ENCODE assay signal across 24 cellular contexts in the genomic region with DNA sequence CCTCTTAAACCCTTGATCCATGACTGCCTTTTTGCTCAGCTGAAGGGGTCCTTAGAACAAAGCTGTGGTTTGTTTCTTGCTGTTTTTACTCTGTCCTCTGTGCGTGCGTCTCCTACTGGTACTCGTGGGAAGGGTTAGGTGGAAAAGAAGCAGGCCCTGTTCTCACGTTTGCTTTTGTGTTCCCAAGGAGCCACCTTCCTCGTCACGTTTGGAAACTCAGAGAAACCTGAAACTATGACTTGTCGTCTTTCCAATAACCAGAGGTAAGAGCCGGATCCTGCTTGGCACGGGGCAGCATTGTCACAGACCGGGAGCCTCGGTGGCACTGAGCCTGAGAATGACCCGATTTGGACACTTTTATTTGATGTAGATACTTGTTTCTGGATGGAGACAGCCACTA. TPM values are rescaled to one million over a fixed set of nuclear protein-coding genes. Genes with fewer than 3 reads are reported as not detected.
DNase-seq lines count a peak whose midpoint lies in the region; ATAC-seq and TF ChIP-seq lines count a peak whose summit lies in the region.
"Had no signal": no experiment of that assay in that cellular context is flagged by ENCODE, and none has a peak within 500 bp of the region (broad histone marks: within the 10 kb centered on the region; RNA-seq: fewer than 3 reads in every experiment).

No MANE protein-coding gene starts in this region.

- H3K27ac Mint-ChIP-seq in brain = peak overlapping the region in 3 of 5 experiments; percentile 21 to 46 (median 40)
- peak overlapping the region; percentile 49 for H3K27ac Mint-ChIP-seq in type B pancreatic cell
- H3K27ac Mint-ChIP-seq in CD8-positive, alpha-beta T cell = no peak overlapping the region
- H3K27ac Mint-ChIP-seq: activated B cell treated with CpG ODN at 0.5 μM for 24 hours; activated naive CD8-positive, alpha-beta T cell; stimulated activated naive CD8-positive, alpha-beta T cell treated with anti-CD3 and anti-CD28 coated beads, Interleukin-15, Interleukin-2, amounts not matched to agents 100 ng/mL and 50 ng/mL, for 24 hours; T-helper 1 cell treated with Interleukin-12 subunit alpha and Interleukin-12 subunit beta and Interleukin-4 antibody, amounts not matched to agents 30 μg/mL and 1 μg/mL, for 36 hours had no signal

- peaks cover 46% of the 10 kb centered on the region for H3K36me3 ChIP-seq in left ventricle myocardium inferior
- H3K36me3 ChIP-seq in mucosa of descending colon (ENCODE audit: low read depth) = peaks cover 3% of the 10 kb centered on the region
- peaks cover 13% of the 10 kb centered on the region for H3K36me3 ChIP-seq in CD8-positive, alpha-beta T cell (ENCODE audit: insufficient read depth, low read length)
- H3K36me3 ChIP-seq: ovary, uterus had no signal

- H3K27ac ChIP-seq in left ventricle myocardium inferior (replicated peaks) = no peak overlapping the region
- no peak overlapping the region for H3K27ac ChIP-seq in CD8-positive, alpha-beta T cell (ENCODE audit: low read depth, low read length)
- H3K27ac ChIP-seq: A549, brain microvascular endothelial cell, GM23248, KMS-11, ovary, PC-9, SJCRH30, uterus had no signal

- intact Hi-C loops in Right ventricle myocardium superior (cut with DNase I) = no loop called here
- intact Hi-C loops in left ventricle myocardium inferior (cut with micrococcal nuclease) = no loop called here
- intact Hi-C loops in mucosa of descending colon (cut with DNase I, micrococcal nuclease) = no loop called here
- intact Hi-C loops in CD8-positive, alpha-beta T cell (cut with DNase I, micrococcal nuclease) = no loop called here

- no peak overlapping the region for H3K4me3 Mint-ChIP-seq in brain
- H3K4me3 Mint-ChIP-seq in type B pancreatic cell = no peak overlapping the region
- H3K4me3 Mint-ChIP-seq in CD8-positive, alpha-beta T cell = no peak overlapping the region
- H3K4me3 Mint-ChIP-seq: activated B cell treated with CpG ODN at 0.5 μM for 24 hours; activated naive CD8-positive, alpha-beta T cell; naive B cell; stimulated activated naive CD8-positive, alpha-beta T cell treated with anti-CD3 and anti-CD28 coated beads, Interleukin-15, Interleukin-2, amounts not matched to agents 100 ng/mL and 50 ng/mL, for 24 hours; T-helper 1 cell treated with Interleukin-12 subunit alpha and Interleukin-12 subunit beta and Interleukin-4 antibody, amounts not matched to agents 30 μg/mL and 1 μg/mL, for 36 hours had no signal

- DNase-seq in Right ventricle myocardium superior (peak; percentile 26), left ventricle myocardium inferior (no peak), mucosa of descending colon (peak in 2 of 3 donors; percentile 4 to 10), type B pancreatic cell (ENCODE audit: extremely low spot score, unreplicated experiment) (no peak)
- DNase-seq in CD8-positive, alpha-beta T cell = no peak
- no peak for DNase-seq in stimulated activated naive CD8-positive, alpha-beta T cell treated with anti-CD3 and anti-CD28 coated beads, Interleukin-15, Interleukin-2, amounts not matched to agents 100 U/mL and 50 U/mL, for 24 hours
- DNase-seq: activated B cell treated with CpG ODN at 0.5 μM for 24 hours, brain microvascular endothelial cell, dermis blood vessel endothelial cell, GM23248, naive B cell, NCI-H1092, NCI-H774, ovary, PC-9, SJCRH30, uterus had no signal

- no peaks in the 10 kb centered on the region for H3K27me3 ChIP-seq in left ventricle myocardium inferior (ENCODE audit: low read depth)
- no peaks in the 10 kb centered on the region for H3K27me3 ChIP-seq in CD8-positive, alpha-beta T cell (ENCODE audit: insufficient read depth, low read length)
- H3K27me3 ChIP-seq: brain microvascular endothelial cell, ovary, SJCRH30, uterus had no signal

- H3K9me3 Mint-ChIP-seq in brain (no peaks in the 10 kb centered on the region), type B pancreatic cell (no peaks in the 10 kb centered on the region)
- no peaks in the 10 kb centered on the region for H3K9me3 Mint-ChIP-seq in CD8-positive, alpha-beta T cell
- H3K9me3 Mint-ChIP-seq: activated B cell treated with CpG ODN at 0.5 μM for 24 hours; naive B cell; stimulated activated naive CD8-positive, alpha-beta T cell treated with anti-CD3 and anti-CD28 coated beads, Interleukin-15, Interleukin-2, amounts not matched to agents 100 ng/mL and 50 ng/mL, for 24 hours; T-helper 1 cell treated with Interleukin-12 subunit alpha and Interleukin-12 subunit beta and Interleukin-4 antibody, amounts not matched to agents 30 μg/mL and 1 μg/mL, for 36 hours had no signal

- no peak for ATAC-seq in Right ventricle myocardium superior (ENCODE audit: poor library complexity)
- no peak for ATAC-seq in mucosa of descending colon
- ATAC-seq in HG03457 (IDR thresholded peaks at IDR 0.05; ENCODE audit: unreplicated experiment) = no peak
- ATAC-seq in CD8-positive, alpha-beta T cell = no peak
- ATAC-seq in stimulated activated naive CD8-positive, alpha-beta T cell treated with anti-CD3 and anti-CD28 coated beads, Interleukin-15, Interleukin-2, amounts not matched to agents 100 U/mL and 50 U/mL, for 24 hours = no peak
- ATAC-seq: A549 had no signal

- H3K36me3 Mint-ChIP-seq in brain (peaks cover 15% of the 10 kb centered on the region), type B pancreatic cell (peaks cover 7% of the 10 kb centered on the region)
- H3K36me3 Mint-ChIP-seq in CD8-positive, alpha-beta T cell = peaks cover 23% of the 10 kb centered on the region
- H3K36me3 Mint-ChIP-seq: activated naive CD8-positive, alpha-beta T cell had no signal

- TF ChIP-seq CTCF in left ventricle myocardium inferior (IDR thresholded peaks at IDR 0.05; ENCODE audit: borderline replicate concordance) (no peak), brain (conservative IDR thresholded peaks at IDR 0.05) (no peak), mucosa of descending colon (IDR thresholded peaks at IDR 0.05) (no peak), type B pancreatic cell (conservative IDR thresholded peaks at IDR 0.05) (no peak)
- no peak for TF ChIP-seq CTCF in CD8-positive, alpha-beta T cell (IDR thresholded peaks at IDR 0.05)

- POLR2A ChIA-PET in CD8-positive, alpha-beta T cell (lab: Charles Lee) = no interaction called here

- H3K27me3 Mint-ChIP-seq in brain (no peaks in the 10 kb centered on the region), type B pancreatic cell (no peaks in the 10 kb centered on the region)
- no peaks in the 10 kb centered on the region for H3K27me3 Mint-ChIP-seq in CD8-positive, alpha-beta T cell (ENCODE audit: low read depth)
- H3K27me3 Mint-ChIP-seq: activated B cell treated with CpG ODN at 0.5 μM for 24 hours; activated naive CD8-positive, alpha-beta T cell; naive B cell; stimulated activated naive CD8-positive, alpha-beta T cell treated with anti-CD3 and anti-CD28 coated beads, Interleukin-15, Interleukin-2, amounts not matched to agents 100 ng/mL and 50 ng/mL, for 24 hours had no signal

- CTCF ChIA-PET in CD8-positive, alpha-beta T cell (lab: Charles Lee) = no interaction called here

- H3K4me3 ChIP-seq in left ventricle myocardium inferior (no peak overlapping the region), mucosa of descending colon (no peak overlapping the region)
- no peak overlapping the region for H3K4me3 ChIP-seq in CD8-positive, alpha-beta T cell (ENCODE audit: low read depth, low read length)
- H3K4me3 ChIP-seq: A549, GM23248, ovary, PC-9, SJCRH30, uterus had no signal

- no peaks in the 10 kb centered on the region for H3K9me3 ChIP-seq in left ventricle myocardium inferior (replicated peaks)
- H3K9me3 ChIP-seq in mucosa of descending colon = no peaks in the 10 kb centered on the region
- H3K9me3 ChIP-seq in CD8-positive, alpha-beta T cell (ENCODE audit: low read length) = no peaks in the 10 kb centered on the region
- H3K9me3 ChIP-seq: A549, ovary, SJCRH30, uterus had no signal

- peaks cover 62% of the 10 kb centered on the region for H3K4me1 ChIP-seq in left ventricle myocardium inferior
- peaks cover 5% of the 10 kb centered on the region for H3K4me1 ChIP-seq in mucosa of descending colon (ENCODE audit: low read depth)
- H3K4me1 ChIP-seq in CD8-positive, alpha-beta T cell (ENCODE audit: insufficient read depth, low read length) = no peaks in the 10 kb centered on the region
- H3K4me1 ChIP-seq: A549, SJCRH30 had no signal

- peaks cover 8% of the 10 kb centered on the region for H3K4me1 Mint-ChIP-seq in brain
- H3K4me1 Mint-ChIP-seq in type B pancreatic cell (ENCODE audit: unreplicated experiment) = peaks cover 7% of the 10 kb centered on the region
- H3K4me1 Mint-ChIP-seq in CD8-positive, alpha-beta T cell (ENCODE audit: low read depth) = no peaks in the 10 kb centered on the region
- H3K4me1 Mint-ChIP-seq: activated B cell treated with CpG ODN at 0.5 μM for 24 hours had no signal

RNA-seq across cellular contexts. Expression of gene ZFYVE21, which starts 13.1 kb away (rescaled TPM):
- total RNA-seq in Right ventricle myocardium superior (46.2 TPM), left ventricle myocardium inferior (50.5 TPM), mucosa of descending colon (10 to 100 TPM; 49.9 to 67.1 (median 60.9) TPM), type B pancreatic cell (ENCODE audit: low replicate concordance) (41.7 and 59.1 TPM in 2 replicates)
- polyA plus RNA-seq in brain (ENCODE audit: insufficient read depth, low read depth, low replicate concordance) = 47.5 TPM
- total RNA-seq in CD8-positive, alpha-beta T cell = 1 to 10 TPM; 2.5 to 3.7 TPM

RNA-seq across cellular contexts. Expression of gene XRCC3, which starts 13.5 kb away (rescaled TPM):
- 2.6 TPM for total RNA-seq in Right ventricle myocardium superior
- 4.1 TPM for total RNA-seq in left ventricle myocardium inferior
- polyA plus RNA-seq in brain (ENCODE audit: insufficient read depth, low read depth, low replicate concordance) = 17.5 TPM
- total RNA-seq in mucosa of descending colon = 10 to 100 TPM in 2 of 3 donors, 1 to 10 TPM in 1; 7.7 to 17.8 (median 11.0) TPM
- 17.3 and 35.2 TPM in 2 replicates for total RNA-seq in type B pancreatic cell (ENCODE audit: low replicate concordance)
- total RNA-seq in CD8-positive, alpha-beta T cell = 1 to 10 TPM; 5.5 to 6.6 TPM

Comparison
In these comparisons a context has a peak if more than half of its experiments do, and no peak if none do; other contexts are left out.
1. DNase-seq: peak in Right ventricle myocardium superior (single experiment) and mucosa of descending colon (2 of 3); none in left ventricle myocardium inferior (single experiment), type B pancreatic cell (single experiment), CD8-positive, alpha-beta T cell (0 of 7) and stimulated activated naive CD8-positive, alpha-beta T cell treated with anti-CD3 and anti-CD28 coated beads, Interleukin-15, Interleukin-2, amounts not matched to agents 100 U/mL and 50 U/mL, for 24 hours (single experiment).